Comparison of ENCODE assay signal across 8 cellular contexts in the genomic region with DNA sequence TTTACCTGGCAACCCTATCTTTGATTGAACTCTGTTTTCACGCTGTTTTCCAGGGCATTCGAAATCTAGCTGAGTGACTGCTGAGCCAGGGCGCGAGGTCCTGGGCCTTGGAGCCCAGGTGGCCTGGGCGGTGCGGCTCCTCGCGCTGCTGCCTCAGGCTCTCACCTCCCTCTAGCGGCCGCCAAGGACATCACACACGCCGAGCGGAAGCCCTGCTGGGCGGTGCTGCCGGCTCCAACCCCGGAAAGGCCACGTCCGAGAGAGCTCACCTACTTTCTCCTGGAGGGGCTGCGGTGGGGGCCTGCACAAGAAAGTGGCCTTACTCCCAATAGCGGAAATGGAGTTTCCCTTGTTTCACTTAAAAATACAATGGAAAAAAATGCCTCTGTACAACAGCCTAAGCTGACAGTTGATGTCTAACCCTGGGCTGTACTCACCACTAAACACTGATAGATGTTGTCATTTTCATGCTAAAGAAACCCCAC.
DNase-seq lines count a peak whose midpoint lies in the region; TF ChIP-seq lines count a peak whose summit lies in the region.

No MANE protein-coding gene starts in this region.

- H3K27ac Mint-ChIP-seq in activated naive CD4-positive, alpha-beta T cell treated with anti-CD3 and anti-CD28 coated beads for 36 hours, result no peak overlapping the region

- no peak for TF ChIP-seq POLR2A in tibial nerve (IDR thresholded peaks at IDR 0.05)

- H3K4me1 ChIP-seq in MM.1S (ENCODE audit: low read length) (0 out of 2 replicates have a peak, but pooled peaks cover 5% of the 10 kb centered on the region), parathyroid adenoma (no peaks in the 10 kb centered on the region), tibial nerve (peaks cover 0 to 8% (median 0%) of the 10 kb centered on the region in 4 donors)

- H3K4me2 ChIP-seq in MM.1S (ENCODE audit: low read depth, low read length), result peak overlapping the region; percentile 54; the same call in 1 of the 2 replicates
- H3K4me2 ChIP-seq in parathyroid adenoma (ENCODE audit: low read length), result peak overlapping the region; percentile 44

- H3K9ac ChIP-seq in MM.1S (ENCODE audit: low read length) (peak overlapping the region; percentile 21; the same call in 1 of the 2 replicates), SK-N-MC (ENCODE audit: insufficient read length) (no peak overlapping the region), parathyroid adenoma (no peak overlapping the region)

- H3K27me3 ChIP-seq in MM.1S (replicated peaks; ENCODE audit: insufficient read depth, low read length) (no peaks in the 10 kb centered on the region), parathyroid adenoma (ENCODE audit: control insufficient read depth, insufficient read depth, low read length) (no peaks in the 10 kb centered on the region), tibial nerve (no peaks in the 10 kb centered on the region)

- intact Hi-C loops in activated naive CD4-positive, alpha-beta T cell treated with anti-CD3 and anti-CD28 coated beads for 36 hours (cut with micrococcal nuclease), result loop anchor here (1.0 to 10.0 kb wide), 6 partner anchors 78 to 1883 kb away; partner anchors contain the start of genes ELOVL4, IRAK1BP1, TENT5A and TTK

- H3K4me3 ChIP-seq in MM.1S (ENCODE audit: low read length), result peak overlapping the region; percentile 32
- peak overlapping the region; percentile 26; the same call in 1 of the 2 replicates for H3K4me3 ChIP-seq in SK-N-MC
- peak overlapping the region; percentile 20 for H3K4me3 ChIP-seq in parathyroid adenoma (ENCODE audit: low read depth, low read length)
- peak overlapping the region in 3 of 4 donors; percentile 12 to 33 (median 16) for H3K4me3 ChIP-seq in tibial nerve

- TF ChIP-seq EP300 in tibial nerve (IDR thresholded peaks at IDR 0.05), result no peak

- 1 to 4% methylated on average over 15 to 20 of the region's 20 CpGs for WGBS in tibial nerve, 2 donors

- TF ChIP-seq CTCF in GM10248 (IDR thresholded peaks at IDR 0.05; ENCODE audit: control extremely low read depth, extremely low read depth, low read depth, missing control alignments), result peak; percentile 94
- peak; percentile 91 for TF ChIP-seq CTCF in MM.1S (IDR thresholded peaks at IDR 0.05; ENCODE audit: low read length)
- peak; percentile 92 for TF ChIP-seq CTCF in parathyroid adenoma (IDR thresholded peaks at IDR 0.05)
- peak; percentile 77 to 91 (median 89) for TF ChIP-seq CTCF in tibial nerve (IDR thresholded peaks at IDR 0.05)

- no peaks in the 10 kb centered on the region for H3K36me3 Mint-ChIP-seq in activated naive CD4-positive, alpha-beta T cell treated with anti-CD3 and anti-CD28 coated beads for 36 hours (ENCODE audit: low read depth)

- H3K27me3 Mint-ChIP-seq in activated naive CD4-positive, alpha-beta T cell treated with anti-CD3 and anti-CD28 coated beads for 36 hours (ENCODE audit: low read depth), result peaks cover 4% of the 10 kb centered on the region

- POLR2A ChIA-PET in GM10248 (lab: Yijun Ruan, JAX) (no interaction called here), HEK293T (lab: Yijun Ruan, JAX) (interaction anchor here (0.8 to 1.0 kb wide), 3 partner anchors 26 to 108 kb away, joined by 3 to 4 read pairs (median 3); no protein-coding TSS in a partner anchor)

- H3K9me3 Mint-ChIP-seq in activated naive CD4-positive, alpha-beta T cell treated with anti-CD3 and anti-CD28 coated beads for 36 hours, result no peaks in the 10 kb centered on the region

- no peaks in the 10 kb centered on the region for H3F3A ChIP-seq in MM.1S (ENCODE audit: insufficient read depth, low read length)

- no peaks in the 10 kb centered on the region for H3K9me2 ChIP-seq in MM.1S (replicated peaks; ENCODE audit: insufficient read depth, low read length)

- DNase-seq in GM10248 (ENCODE audit: extremely low spot score), result peak; percentile 87
- DNase-seq in HEK293T (ENCODE audit: extremely low spot score), result peak; percentile 89
- peak; percentile 84 for DNase-seq in MM.1S
- no peak for DNase-seq in SK-N-MC (ENCODE audit: low read depth, low spot score)
- peak; percentile 87 for DNase-seq in activated naive CD4-positive, alpha-beta T cell treated with anti-CD3 and anti-CD28 coated beads for 36 hours
- DNase-seq in glomerular endothelial cell (ENCODE audit: extremely low read depth, low read depth, low spot score), result peak; percentile 29
- peak; percentile 31 to 56 for DNase-seq in tibial nerve (ENCODE audit: low spot score in 2 of 2)

- H3K9me3 ChIP-seq in MM.1S (replicated peaks; ENCODE audit: insufficient read depth, low read length) (no peaks in the 10 kb centered on the region), SK-N-MC (ENCODE audit: low read depth, low read length) (no peaks in the 10 kb centered on the region), parathyroid adenoma (ENCODE audit: control insufficient read depth, low read length) (no peaks in the 10 kb centered on the region), tibial nerve (no peaks in the 10 kb centered on the region)

- H3K4me3 Mint-ChIP-seq in activated naive CD4-positive, alpha-beta T cell treated with anti-CD3 and anti-CD28 coated beads for 36 hours, result peak overlapping the region; percentile 41

- no peak overlapping the region for H3K27ac ChIP-seq in MM.1S (ENCODE audit: low read length)
- no peak overlapping the region for H3K27ac ChIP-seq in SK-N-MC
- no peak overlapping the region for H3K27ac ChIP-seq in parathyroid adenoma
- H3K27ac ChIP-seq in tibial nerve, result no peak overlapping the region

- no peaks in the 10 kb centered on the region for H3K36me3 ChIP-seq in MM.1S (replicated peaks; ENCODE audit: insufficient read depth, low read length)
- H3K36me3 ChIP-seq in SK-N-MC (ENCODE audit: insufficient read depth, low read length), result no peaks in the 10 kb centered on the region
- H3K36me3 ChIP-seq in parathyroid adenoma (ENCODE audit: control insufficient read depth, insufficient read depth, low read length), result no peaks in the 10 kb centered on the region
- H3K36me3 ChIP-seq in tibial nerve, result no peaks in the 10 kb centered on the region

- no peaks in the 10 kb centered on the region for H4K20me1 ChIP-seq in MM.1S (ENCODE audit: insufficient read depth, low read length)

- H3K79me2 ChIP-seq in MM.1S (ENCODE audit: low read length) (no peaks in the 10 kb centered on the region), parathyroid adenoma (no peaks in the 10 kb centered on the region)

- H2AFZ ChIP-seq in MM.1S (ENCODE audit: low read length) (peak overlapping the region; percentile 97), parathyroid adenoma (peak overlapping the region; percentile 60)

- H3K4me1 Mint-ChIP-seq in activated naive CD4-positive, alpha-beta T cell treated with anti-CD3 and anti-CD28 coated beads for 36 hours (ENCODE audit: low read depth), result peaks cover 7% of the 10 kb centered on the region

- CTCF ChIA-PET in GM10248 (lab: Yijun Ruan, JAX) (interaction anchor here (0.6 to 3.9 kb wide), 36 partner anchors 10 to 536 kb away, joined by 3 to 33 read pairs (median 3); no protein-coding TSS in a partner anchor), HEK293T (lab: Yijun Ruan, JAX) (interaction anchor here (0.6 to 3.6 kb wide), 19 partner anchors 10 to 295 kb away, joined by 3 to 19 read pairs (median 4); no protein-coding TSS in a partner anchor)
- CTCF ChIA-PET in activated naive CD4-positive, alpha-beta T cell treated with anti-CD3 and anti-CD28 coated beads for 36 hours (lab: Charles Lee), result interaction anchor here (0.6 to 2.6 kb wide), 19 partner anchors 9 to 319 kb away, joined by 3 to 10 read pairs (median 4); no protein-coding TSS in a partner anchor

TF ChIP-seq in HEK293T, 16 proteins besides CTCF, POLR2A, EP300 and RAD21:
- TF ChIP-seq NFRKB (IDR thresholded peaks at IDR 0.05), result no peak
- TF ChIP-seq PKNOX1 (IDR thresholded peaks at IDR 0.05), result peak; percentile 63
- peak; percentile 73 for TF ChIP-seq L3MBTL2 (conservative IDR thresholded peaks at IDR 0.05)
TF ChIP-seq in HEK293T: peak in this region for 2.
